8 cellular contexts compared by ENCODE assay signal in the genomic region with DNA sequence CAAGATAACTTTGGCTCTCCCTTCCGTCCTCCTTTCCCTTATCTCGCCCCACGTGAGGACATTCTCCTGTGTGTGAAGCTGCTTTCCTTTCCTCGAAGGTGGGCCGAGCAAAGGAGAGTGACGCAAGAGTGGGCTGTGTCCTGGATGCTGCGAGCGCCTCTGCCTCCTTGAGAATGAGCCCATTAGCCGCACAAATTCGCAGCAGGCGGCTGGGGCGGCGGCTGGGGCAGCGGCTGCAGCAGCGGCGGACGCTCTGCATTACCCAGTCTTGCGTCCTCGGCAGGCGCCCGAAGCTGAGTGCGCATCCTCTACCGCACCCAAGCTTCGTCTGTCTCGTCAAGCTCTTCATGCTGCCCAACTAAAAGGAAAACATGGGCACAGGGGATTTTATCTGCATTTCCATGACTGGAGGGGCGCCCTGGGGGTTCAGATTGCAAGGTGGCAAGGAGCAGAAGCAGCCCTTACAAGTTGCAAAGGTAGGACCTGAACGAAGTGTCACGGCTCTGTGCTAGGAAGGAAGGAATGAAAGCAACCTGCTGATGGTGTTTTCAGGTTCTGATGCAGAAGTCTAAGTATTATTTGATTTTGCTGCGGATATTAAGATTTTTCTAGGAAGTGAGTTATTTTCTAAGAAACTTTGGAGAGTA. TPM values are rescaled to one million over a fixed set of nuclear protein-coding genes. Genes with fewer than 3 reads are reported as not detected.
DNase-seq lines count a peak whose midpoint lies in the region; ATAC-seq and TF ChIP-seq lines count a peak whose summit lies in the region.

A gene with protein sequence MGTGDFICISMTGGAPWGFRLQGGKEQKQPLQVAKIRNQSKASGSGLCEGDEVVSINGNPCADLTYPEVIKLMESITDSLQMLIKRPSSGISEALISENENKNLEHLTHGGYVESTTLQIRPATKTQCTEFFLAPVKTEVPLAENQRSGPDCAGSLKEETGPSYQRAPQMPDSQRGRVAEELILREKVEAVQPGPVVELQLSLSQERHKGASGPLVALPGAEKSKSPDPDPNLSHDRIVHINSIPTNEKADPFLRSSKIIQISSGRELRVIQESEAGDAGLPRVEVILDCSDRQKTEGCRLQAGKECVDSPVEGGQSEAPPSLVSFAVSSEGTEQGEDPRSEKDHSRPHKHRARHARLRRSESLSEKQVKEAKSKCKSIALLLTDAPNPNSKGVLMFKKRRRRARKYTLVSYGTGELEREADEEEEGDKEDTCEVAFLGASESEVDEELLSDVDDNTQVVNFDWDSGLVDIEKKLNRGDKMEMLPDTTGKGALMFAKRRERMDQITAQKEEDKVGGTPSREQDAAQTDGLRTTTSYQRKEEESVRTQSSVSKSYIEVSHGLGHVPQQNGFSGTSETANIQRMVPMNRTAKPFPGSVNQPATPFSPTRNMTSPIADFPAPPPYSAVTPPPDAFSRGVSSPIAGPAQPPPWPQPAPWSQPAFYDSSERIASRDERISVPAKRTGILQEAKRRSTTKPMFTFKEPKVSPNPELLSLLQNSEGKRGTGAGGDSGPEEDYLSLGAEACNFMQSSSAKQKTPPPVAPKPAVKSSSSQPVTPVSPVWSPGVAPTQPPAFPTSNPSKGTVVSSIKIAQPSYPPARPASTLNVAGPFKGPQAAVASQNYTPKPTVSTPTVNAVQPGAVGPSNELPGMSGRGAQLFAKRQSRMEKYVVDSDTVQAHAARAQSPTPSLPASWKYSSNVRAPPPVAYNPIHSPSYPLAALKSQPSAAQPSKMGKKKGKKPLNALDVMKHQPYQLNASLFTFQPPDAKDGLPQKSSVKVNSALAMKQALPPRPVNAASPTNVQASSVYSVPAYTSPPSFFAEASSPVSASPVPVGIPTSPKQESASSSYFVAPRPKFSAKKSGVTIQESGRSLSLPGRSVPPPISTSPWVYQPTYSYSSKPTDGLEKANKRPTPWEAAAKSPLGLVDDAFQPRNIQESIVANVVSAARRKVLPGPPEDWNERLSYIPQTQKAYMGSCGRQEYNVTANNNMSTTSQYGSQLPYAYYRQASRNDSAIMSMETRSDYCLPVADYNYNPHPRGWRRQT (plus strand): TSS at position 189 of the 647 bp plus-strand sequence. CDS start 183 bp downstream, at position 372.

- H3K4me3 ChIP-seq in ectodermal cell (ENCODE audit: insufficient read depth, low read depth, low read length), result peak within 1 kb of the TSS; percentile 29
- H3K4me3 ChIP-seq in lower leg skin (ENCODE audit: low read depth, poor library complexity, severe bottlenecking), result peak within 1 kb of the TSS; percentile 5

- TF ChIP-seq POLR2A in lower leg skin (IDR thresholded peaks at IDR 0.05), result no peak

- peak; percentile 73 for ATAC-seq in HG02798 (IDR thresholded peaks at IDR 0.05; ENCODE audit: poor library complexity, unreplicated experiment)

- H3K27ac ChIP-seq in ectodermal cell (ENCODE audit: insufficient read depth, low read depth, low read length, poor library complexity, severe bottlenecking), result no peak within 1 kb of the TSS

- in situ Hi-C loops in GM13977 (cut with MboI; ENCODE audit: low pct_unique_long_range_greater_than_20kb, low sequenced_read_pairs, unreplicated experiment), result no loop called here

- no peaks in the 10 kb centered on the region for H3K4me1 ChIP-seq in ectodermal cell (ENCODE audit: control insufficient read depth, insufficient read depth, low read length)

- DNase-seq in GM13977 (ENCODE audit: low spot score) (peak; percentile 35), NCI-H146 (lab: John Stamatoyannopoulos, UW) (peak; percentile 65), lower leg skin (ENCODE audit: low spot score in 2 of 2) (peak; percentile 69 to 94), SKM-1 treated with dmso at 0.1 percent for 144 hours (lab: John Stamatoyannopoulos, UW; ENCODE audit: unreplicated experiment) (no peak)
- DNase-seq in activated CD4-positive, alpha-beta T cell treated with anti-CD3 and anti-CD28 coated beads for 1 hour, result peak; percentile 11
- DNase-seq in stimulated activated CD4-positive, alpha-beta T cell treated with anti-CD3 and anti-CD28 coated beads, TNF-alpha, amount 100 ng/mL, for 48 hours (ENCODE audit: low read depth in 3 of 3), result peak in 2 of 3 donors; percentile 3 to 12

- peaks cover 19% of the 10 kb centered on the region for H3K27me3 ChIP-seq in ectodermal cell (ENCODE audit: control insufficient read depth, insufficient read depth, low read length, poor library complexity, severe bottlenecking)

- WGBS in ectodermal cell, 2 experiments, result 4 to 5% methylated on average over 29 of the region's 29 CpGs
- 1% methylated on average over 27 to 29 of the region's 29 CpGs for WGBS in lower leg skin, 2 donors

- H3K9me3 ChIP-seq in ectodermal cell (ENCODE audit: control insufficient read depth, low read length), result no peaks in the 10 kb centered on the region

- H3K36me3 ChIP-seq in ectodermal cell (ENCODE audit: control insufficient read depth, insufficient read depth, low read length), result no peaks in the 10 kb centered on the region

- intact Hi-C loops in lower leg skin (cut with DNase I; ENCODE audit: low total_unique reads), result no loop called here

- no peak for TF ChIP-seq CTCF in GM13977 (IDR thresholded peaks at IDR 0.05; ENCODE audit: extremely low read depth, insufficient read depth, missing control alignments)
- TF ChIP-seq CTCF in lower leg skin (IDR thresholded peaks at IDR 0.05), result no peak

RNA-seq across cellular contexts. Expression of the gene that starts here (rescaled TPM):
- polyA plus RNA-seq in ectodermal cell (2013, experiment 1 of 4), result 0.06 TPM
- 0.16 TPM for polyA plus RNA-seq in ectodermal cell (2013, experiment 2 of 4)
- 0.21 TPM for polyA plus RNA-seq in ectodermal cell (2013, experiment 3 of 4)
- 0.24 TPM for polyA plus RNA-seq in ectodermal cell (2013, experiment 4 of 4)
- total RNA-seq in lower leg skin, result 10 to 100 TPM; 13.3 to 38.5 (median 16.1) TPM
